18 cellular contexts compared by ENCODE assay signal in genomic region chr5:59716029-59716428, GRCh38.
"Had no signal": no experiment of that assay in that cellular context is flagged by ENCODE, and none has a peak within 500 bp of the region (broad histone marks: within the 10 kb centered on the region; RNA-seq: fewer than 3 reads in every experiment).

No MANE protein-coding gene starts in this region.

- H3K4me1 ChIP-seq: heart right ventricle, psoas muscle, testis had no signal

- H3K4me3 ChIP-seq: heart right ventricle, lung, psoas muscle, skin epidermis, testis, transverse colon had no signal

- DNase-seq: caudate nucleus; cortex of kidney; effector memory CD8-positive, alpha-beta T cell; heart right ventricle; kidney; left colon; left ventricle myocardium superior; naive thymus-derived CD8-positive, alpha-beta T cell; psoas muscle; stimulated activated CD4-positive, alpha-beta T cell treated with anti-CD3 and anti-CD28 coated beads, Interleukin-2, amount 100 ng/mL, for 24 hours; stimulated activated CD4-positive, alpha-beta T cell treated with anti-CD3 and anti-CD28 coated beads, Interleukin-4, amount 100 ng/mL, for 4 hours; stimulated activated naive B cell treated with anti-CD40 and anti-IgM and Interleukin-4, amounts not matched to agents 10 μg/mL and 1 μg/mL and 100 μg/mL, for 72 hours; stimulated activated naive CD8-positive, alpha-beta T cell treated with anti-CD3 and anti-CD28 coated beads, Interleukin-15, amount 100 ng/mL, for 72 hours; testis; transverse colon had no signal

- H3K27ac ChIP-seq: heart right ventricle, neutrophil, psoas muscle, skin epidermis, testis, transverse colon had no signal

- H3K36me3 ChIP-seq: heart right ventricle, neutrophil, transverse colon had no signal

- H3K27me3 ChIP-seq: heart right ventricle, neutrophil, testis, transverse colon had no signal
